8 cellular contexts compared by ENCODE assay signal in the genomic region with DNA sequence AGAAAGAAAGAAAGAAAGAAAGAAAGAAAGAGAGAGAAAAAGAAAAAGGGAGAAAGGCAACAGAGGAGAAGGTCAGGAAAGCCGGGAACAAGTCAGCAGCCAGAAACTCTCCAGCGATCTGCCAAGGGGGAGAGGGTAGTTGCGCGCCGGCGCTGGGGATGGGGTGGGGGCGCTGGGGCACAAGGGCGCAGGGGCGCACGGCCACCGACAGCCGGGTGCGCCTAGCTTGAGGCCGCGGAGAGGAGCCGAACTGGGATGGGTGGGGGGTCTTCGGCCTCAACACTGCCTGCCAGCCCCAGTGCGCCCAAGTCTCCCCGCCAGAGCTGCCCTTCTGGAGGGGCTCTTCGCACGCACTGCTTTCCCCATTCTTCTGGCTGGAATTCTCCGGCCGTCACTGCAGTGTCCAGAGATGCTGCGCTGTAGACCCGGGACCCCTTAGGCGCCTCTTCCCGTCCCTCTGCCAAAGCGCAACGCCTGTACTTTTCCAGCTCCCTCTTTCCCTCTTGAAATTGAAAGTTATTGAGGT. TPM values are rescaled to one million over a fixed set of nuclear protein-coding genes. Genes with fewer than 3 reads are reported as not detected.
A peak's percentile ranks its signal among the peaks of the same experiment; 100 is the strongest.
DNase-seq lines count a peak whose midpoint lies in the region; ATAC-seq and TF ChIP-seq lines count a peak whose summit lies in the region.

No MANE protein-coding gene starts in this region.

- H3K4me1 Mint-ChIP-seq in nephron = peaks cover 29% of the 10 kb centered on the region

- peak overlapping the region; percentile 91 to 99 (median 91) for H3K4me3 Mint-ChIP-seq in nephron

- H3K4me3 ChIP-seq in HL-60 (replicated peaks; ENCODE audit: insufficient read depth, low read length) = peak overlapping the region; percentile 7
- H3K4me3 ChIP-seq in ectodermal cell (ENCODE audit: insufficient read depth, low read depth, low read length) = peak overlapping the region; percentile 47

- H3K27me3 ChIP-seq in HL-60 (ENCODE audit: insufficient read depth, poor library complexity, severe bottlenecking) (peaks cover 51% of the 10 kb centered on the region), ectodermal cell (ENCODE audit: control insufficient read depth, insufficient read depth, low read length, poor library complexity, severe bottlenecking) (peaks cover 62% of the 10 kb centered on the region)

- no peaks in the 10 kb centered on the region for H3K9me3 Mint-ChIP-seq in nephron

- H3K27ac Mint-ChIP-seq in nephron = peak overlapping the region; percentile 97 to 98 (median 97)

- DNase-seq in AG20443 (ENCODE audit: low spot score) (peak; percentile 43), HL-60 (ENCODE audit: low read depth in 1 of 2, low spot score in 1 of 2) (no peak), globus pallidus (ENCODE audit: low spot score) (no peak), NCI-H128 (lab: John Stamatoyannopoulos, UW; ENCODE audit: unreplicated experiment) (no peak), NCI-H446 (lab: John Stamatoyannopoulos, UW) (no peak)

- no peaks in the 10 kb centered on the region for H3K36me3 ChIP-seq in ectodermal cell (ENCODE audit: control insufficient read depth, insufficient read depth, low read length)

- H3K9me3 ChIP-seq in ectodermal cell (ENCODE audit: control insufficient read depth, low read length) = no peaks in the 10 kb centered on the region

- no peak for TF ChIP-seq CTCF in HL-60 (IDR thresholded peaks at IDR 0.05; ENCODE audit: insufficient read depth, low read length)
- TF ChIP-seq CTCF in nephron (IDR thresholded peaks at IDR 0.05; ENCODE audit: unreplicated experiment in 3 of 3) = no peak

- H3K27ac ChIP-seq in HL-60 (replicated peaks) (no peak overlapping the region), ectodermal cell (ENCODE audit: insufficient read depth, low read depth, low read length, poor library complexity, severe bottlenecking) (no peak overlapping the region)

- H3K27me3 Mint-ChIP-seq in nephron (ENCODE audit: low read depth) = peaks cover 61% of the 10 kb centered on the region

- no peak for ATAC-seq in HG03439 (IDR thresholded peaks at IDR 0.05; ENCODE audit: unreplicated experiment)

- H3K36me3 Mint-ChIP-seq in nephron (ENCODE audit: low read depth) = no peaks in the 10 kb centered on the region

- WGBS in ectodermal cell, 2 experiments = 1% methylated on average over 29 of the region's 29 CpGs

- H3K4me1 ChIP-seq in ectodermal cell (ENCODE audit: control insufficient read depth, insufficient read depth, low read length) = peaks cover 16% of the 10 kb centered on the region

RNA-seq across cellular contexts. Expression of a gene that starts 0.4 kb away (rescaled TPM):
- 17.3 TPM for polyA plus RNA-seq in ectodermal cell (2013, experiment 1 of 4)
- polyA plus RNA-seq in ectodermal cell (2013, experiment 2 of 4) = 16.8 TPM
- polyA plus RNA-seq in ectodermal cell (2013, experiment 3 of 4) = 18.4 TPM
- polyA plus RNA-seq in ectodermal cell (2013, experiment 4 of 4) = 21.6 TPM
